Comparison of ENCODE assay signal across 8 cellular contexts in genomic region chr11:46295312-46295995, GRCh38. TPM values are rescaled to one million over a fixed set of nuclear protein-coding genes. Genes with fewer than 3 reads are reported as not detected.
DNase-seq lines count a peak whose midpoint lies in the region; ATAC-seq and TF ChIP-seq lines count a peak whose summit lies in the region.

No MANE protein-coding gene starts in this region.

- H3K79me1 ChIP-seq in H9 (ENCODE audit: insufficient read depth, low read depth, low read length, poor library complexity, severe bottlenecking): no peaks in the 10 kb centered on the region

- no peak overlapping the region for H3T11ph ChIP-seq in H9 (ENCODE audit: low read length)

- peak overlapping the region; percentile 89 for H3K14ac ChIP-seq in H9 (ENCODE audit: insufficient read depth, low read length)

- H4K91ac ChIP-seq in H9 (ENCODE audit: insufficient read length, low read depth, low read length): no peak overlapping the region

- H3K9me3 ChIP-seq in H9 (ENCODE audit: control insufficient read depth, low read depth, low read length): no peaks in the 10 kb centered on the region
- H3K9me3 ChIP-seq in effector memory CD4-positive, alpha-beta T cell (ENCODE audit: control insufficient read depth, low read length): no peaks in the 10 kb centered on the region

- no peaks in the 10 kb centered on the region for H3K36me3 Mint-ChIP-seq in H9 (ENCODE audit: insufficient read depth in 1 of 3, low read depth in 3 of 3)
- H3K36me3 Mint-ChIP-seq in memory B cell: no peaks in the 10 kb centered on the region

- ATAC-seq in memory B cell (ENCODE audit: low read depth) (peak; percentile 82), GM21367 (IDR thresholded peaks at IDR 0.05; ENCODE audit: unreplicated experiment) (no peak)

- H3K18ac ChIP-seq in H9 (ENCODE audit: insufficient read length, low read depth, low read length): peak overlapping the region; percentile 60

- peak overlapping the region; percentile 68 for H3K4me2 ChIP-seq in H9 (ENCODE audit: insufficient read depth, insufficient read length, low read length)

- H2BK15ac ChIP-seq in H9 (ENCODE audit: low read depth, low read length): no peak overlapping the region

- no peak overlapping the region for H2AFZ ChIP-seq in H9 (ENCODE audit: low read length)

- peak overlapping the region; percentile 28 for H3K27ac ChIP-seq in H9 (ENCODE audit: insufficient read length, low read depth, low read length)
- no peak overlapping the region for H3K27ac ChIP-seq in effector memory CD4-positive, alpha-beta T cell (ENCODE audit: insufficient read depth, low read length, poor library complexity, severe bottlenecking)

- H2BK5ac ChIP-seq in H9 (ENCODE audit: insufficient read length, low read length): no peak overlapping the region

- no peaks in the 10 kb centered on the region for H3K79me2 ChIP-seq in H9 (ENCODE audit: insufficient read depth, low read length)

- no peak overlapping the region for H2AK5ac ChIP-seq in H9 (ENCODE audit: insufficient read length, low read length)

- no peak overlapping the region for H2BK120ac ChIP-seq in H9 (ENCODE audit: low read depth, low read length, poor library complexity, severe bottlenecking)

- no peak overlapping the region for H3K23ac ChIP-seq in H9 (ENCODE audit: insufficient read length, low read depth, low read length)

- H3K4ac ChIP-seq in H9 (ENCODE audit: low read depth, low read length): no peak overlapping the region

- no peak overlapping the region for H2BK20ac ChIP-seq in H9 (ENCODE audit: low read depth, low read length, poor library complexity, severe bottlenecking)

- no peaks in the 10 kb centered on the region for H3K27me3 ChIP-seq in H9 (ENCODE audit: insufficient read depth, low read length)
- peaks cover 12% of the 10 kb centered on the region for H3K27me3 ChIP-seq in effector memory CD4-positive, alpha-beta T cell (replicated peaks; ENCODE audit: control insufficient read depth, insufficient read depth, low read length, poor library complexity, severe bottlenecking)

- peaks cover 15% of the 10 kb centered on the region for H3K23me2 ChIP-seq in H9 (ENCODE audit: insufficient read length, low read depth, low read length, poor library complexity, severe bottlenecking)

- peak overlapping the region; percentile 35 for H3K9ac ChIP-seq in H9 (ENCODE audit: extremely low read depth, insufficient read length, low read length)

- no peak overlapping the region for H4K5ac ChIP-seq in H9 (ENCODE audit: insufficient read length, low read depth, low read length)

- H3K27ac Mint-ChIP-seq in H9: peak overlapping the region; percentile 61 to 99 (median 96); a peak in 6 of 7 replicates
- no peak overlapping the region for H3K27ac Mint-ChIP-seq in memory B cell

- H3K4me1 ChIP-seq in H9 (ENCODE audit: insufficient read depth, low read length): peaks cover 18% of the 10 kb centered on the region
- H3K4me1 ChIP-seq in effector memory CD4-positive, alpha-beta T cell (ENCODE audit: control insufficient read depth, insufficient read depth, low read length, poor library complexity, severe bottlenecking): peaks cover 13% of the 10 kb centered on the region

- DNase-seq in Caki2 (ENCODE audit: low read depth): peak; percentile 56
- DNase-seq in H9: peak; percentile 91
- peak; percentile 50 for DNase-seq in NCI-H345 treated with DMSO at 0.1 percent for 48 hours (lab: John Stamatoyannopoulos, UW; ENCODE audit: unreplicated experiment)
- DNase-seq in activated CD8-positive, alpha-beta memory T cell treated with anti-CD3 and anti-CD28 coated beads for 4 hours (ENCODE audit: low read depth in 2 of 2): peak; percentile 28 to 39
- DNase-seq in effector memory CD4-positive, alpha-beta T cell: peak; percentile 32 to 61 (median 61)
- DNase-seq in memory B cell (ENCODE audit: low spot score in 2 of 2): no peak
- DNase-seq in stimulated activated CD8-positive, alpha-beta memory T cell treated with anti-CD3 and anti-CD28 coated beads, Interleukin-12 subunit alpha, Interleukin-12 subunit beta, amount 100 ng/mL, for 24 hours (ENCODE audit: extremely low read depth): peak; percentile 43

- no peak overlapping the region for H4K8ac ChIP-seq in H9 (replicated peaks; ENCODE audit: insufficient read length, low read depth, low read length)

- no peaks in the 10 kb centered on the region for H4K20me1 ChIP-seq in H9 (ENCODE audit: control insufficient read depth, insufficient read depth, insufficient read length)

- H3K9me3 Mint-ChIP-seq in H9: no peaks in the 10 kb centered on the region
- no peaks in the 10 kb centered on the region for H3K9me3 Mint-ChIP-seq in memory B cell

- H3K56ac ChIP-seq in H9 (ENCODE audit: insufficient read length, low read depth, low read length): no peak overlapping the region

- no peaks in the 10 kb centered on the region; the same call in 1 of the 2 replicates for H3K27me3 Mint-ChIP-seq in H9 (ENCODE audit: low read depth)
- peaks cover 30% of the 10 kb centered on the region for H3K27me3 Mint-ChIP-seq in memory B cell

- 0 out of 3 replicates have a peak, but pooled peaks have one; percentile 0 for TF ChIP-seq CTCF in H9 (conservative IDR thresholded peaks at IDR 0.05)

- no peaks in the 10 kb centered on the region for H3K36me3 ChIP-seq in effector memory CD4-positive, alpha-beta T cell (ENCODE audit: control insufficient read depth, insufficient read depth, low read length)

- H3K4me3 Mint-ChIP-seq in H9 (peak overlapping the region; percentile 75 to 88), memory B cell (peak overlapping the region; percentile 68)

- H3K4me1 Mint-ChIP-seq in H9 (peaks cover 30 to 48% of the 10 kb centered on the region in 2 experiments), memory B cell (peaks cover 9% of the 10 kb centered on the region)

- H3K4me3 ChIP-seq in effector memory CD4-positive, alpha-beta T cell (ENCODE audit: insufficient read depth, low read depth, low read length, poor library complexity, severe bottlenecking): peak overlapping the region; percentile 71

- no CpG with 5 or more reads among the region's 58 CpGs for WGBS in H9 (ENCODE audit: extremely low coverage, insufficient read length, low lambda C conversion rate)

- H2BK12ac ChIP-seq in H9 (ENCODE audit: insufficient read length, low read depth, low read length): no peak overlapping the region

- in situ Hi-C loops in Caki2 (cut with HindIII; ENCODE audit: low pct_unique_long_range_greater_than_20kb, low sequenced_read_pairs): no loop called here

RNA-seq across cellular contexts. Expression of gene CREB3L1, which starts 18.0 kb away (rescaled TPM):
- not detected in 2 replicates for total RNA-seq in Caki2 (2014; rRNA removed; shearing (Covaris generic); ENCODE audit: low replicate concordance)
- total RNA-seq in H9 (2021): 2.6 and 3.3 TPM in 2 replicates

RNA-seq across cellular contexts. Expression of gene DGKZ, which starts 51.8 kb away (rescaled TPM):
- total RNA-seq in Caki2 (2014; rRNA removed; shearing (Covaris generic); ENCODE audit: low replicate concordance): 17.2 and 24.5 TPM in 2 replicates
- total RNA-seq in H9 (2021): 68.8 and 68.9 TPM in 2 replicates

Comparison
In these comparisons a context has a peak if more than half of its experiments do, and no peak if none do; other contexts are left out.
1. DNase-seq: peak in Caki2 (single experiment), H9 (single experiment), NCI-H345 treated with DMSO at 0.1 percent for 48 hours (single experiment), activated CD8-positive, alpha-beta memory T cell treated with anti-CD3 and anti-CD28 coated beads for 4 hours (2 of 2), effector memory CD4-positive, alpha-beta T cell (3 of 3) and stimulated activated CD8-positive, alpha-beta memory T cell treated with anti-CD3 and anti-CD28 coated beads, Interleukin-12 subunit alpha, Interleukin-12 subunit beta, amount 100 ng/mL, for 24 hours (single experiment); none in memory B cell (0 of 2).